8 cellular contexts compared by ENCODE assay signal in genomic region chr1:85199667-85200366, GRCh38. TPM values are rescaled to one million over a fixed set of nuclear protein-coding genes. Genes with fewer than 3 reads are reported as not detected.
DNase-seq lines count a peak whose midpoint lies in the region; ATAC-seq and TF ChIP-seq lines count a peak whose summit lies in the region.

No MANE protein-coding gene starts in this region.

- H3K27me3 ChIP-seq in tibial artery, result no peaks in the 10 kb centered on the region

- H3K4me3 ChIP-seq in tibial artery, result peak overlapping the region; percentile 70 to 92

- peak overlapping the region; percentile 96 for H3K27ac ChIP-seq in tibial artery

- no peak for TF ChIP-seq CTCF in tibial artery (IDR thresholded peaks at IDR 0.05)

- no peaks in the 10 kb centered on the region for H3K9me3 Mint-ChIP-seq in activated T-cell treated with anti-CD3 and anti-CD28 coated beads, Interleukin-2, amount 50 U/mL, for 24 hours
- H3K9me3 Mint-ChIP-seq in activated T-helper 1 cell treated with anti-CD3 and anti-CD28 coated beads, Interleukin-12 subunit alpha, Interleukin-12 subunit beta, Interleukin-2, Interleukin-4 antibody, amounts not matched to agents 30 ng/mL and 10 ng/mL and 1 ng/mL, durations not matched to agents 14 hours and 24 hours and 36 hours, result no peaks in the 10 kb centered on the region

- peaks cover 0 to 55% (median 7%) of the 10 kb centered on the region in 4 donors for H3K4me1 ChIP-seq in tibial artery

- no peaks in the 10 kb centered on the region for H3K36me3 ChIP-seq in tibial artery

- no peak for DNase-seq in activated T-cell treated with anti-CD3 and anti-CD28 coated beads, Interleukin-2, amount 50 U/mL, for 24 hours
- no peak for DNase-seq in activated T-cell treated with anti-CD3 and anti-CD28 coated beads, Interleukin-2, amount 50 U/mL, for 48 hours
- no peak for DNase-seq in activated T-helper 1 cell treated with anti-CD3 and anti-CD28 coated beads, Interleukin-12 subunit alpha, Interleukin-12 subunit beta, Interleukin-2, Interleukin-4 antibody, amounts not matched to agents 30 ng/mL and 10 ng/mL and 1 ng/mL, durations not matched to agents 14 hours and 24 hours and 36 hours (ENCODE audit: low spot score)
- peak; percentile 35 for DNase-seq in kidney tubule cell (ENCODE audit: low spot score)
- no peak for DNase-seq in tibial artery
- DNase-seq in iPS-NIHi11 (ENCODE audit: low spot score), result no peak
- DNase-seq in LoVo (ENCODE audit: low spot score), result no peak

- peak overlapping the region; percentile 55 for H3K27ac Mint-ChIP-seq in activated T-cell treated with anti-CD3 and anti-CD28 coated beads, Interleukin-2, amount 50 U/mL, for 24 hours
- H3K27ac Mint-ChIP-seq in activated T-helper 1 cell treated with anti-CD3 and anti-CD28 coated beads, Interleukin-12 subunit alpha, Interleukin-12 subunit beta, Interleukin-2, Interleukin-4 antibody, amounts not matched to agents 30 ng/mL and 10 ng/mL and 1 ng/mL, durations not matched to agents 14 hours and 24 hours and 36 hours, result peak overlapping the region; percentile 42

- peak overlapping the region; percentile 86 for H3K4me3 Mint-ChIP-seq in activated T-cell treated with anti-CD3 and anti-CD28 coated beads, Interleukin-2, amount 50 U/mL, for 24 hours
- H3K4me3 Mint-ChIP-seq in activated T-helper 1 cell treated with anti-CD3 and anti-CD28 coated beads, Interleukin-12 subunit alpha, Interleukin-12 subunit beta, Interleukin-2, Interleukin-4 antibody, amounts not matched to agents 30 ng/mL and 10 ng/mL and 1 ng/mL, durations not matched to agents 14 hours and 24 hours and 36 hours, result peak overlapping the region; percentile 78

- no peaks in the 10 kb centered on the region for H3K9me3 ChIP-seq in tibial artery

- ATAC-seq in activated CD4-positive, CD25-positive, alpha-beta regulatory T cell treated with anti-CD3 and anti-CD28 coated beads, Interleukin-2, amount 50 U/mL, for 24 hours, result no peak

- peaks cover 10% of the 10 kb centered on the region for H3K27me3 Mint-ChIP-seq in activated T-cell treated with anti-CD3 and anti-CD28 coated beads, Interleukin-2, amount 50 U/mL, for 24 hours
- peaks cover 37% of the 10 kb centered on the region for H3K27me3 Mint-ChIP-seq in activated T-helper 1 cell treated with anti-CD3 and anti-CD28 coated beads, Interleukin-12 subunit alpha, Interleukin-12 subunit beta, Interleukin-2, Interleukin-4 antibody, amounts not matched to agents 30 ng/mL and 10 ng/mL and 1 ng/mL, durations not matched to agents 14 hours and 24 hours and 36 hours (ENCODE audit: insufficient read depth)

- H3K4me1 Mint-ChIP-seq in activated T-cell treated with anti-CD3 and anti-CD28 coated beads, Interleukin-2, amount 50 U/mL, for 24 hours (ENCODE audit: low read depth), result peaks cover 39% of the 10 kb centered on the region
- peaks cover 18% of the 10 kb centered on the region for H3K4me1 Mint-ChIP-seq in activated T-helper 1 cell treated with anti-CD3 and anti-CD28 coated beads, Interleukin-12 subunit alpha, Interleukin-12 subunit beta, Interleukin-2, Interleukin-4 antibody, amounts not matched to agents 30 ng/mL and 10 ng/mL and 1 ng/mL, durations not matched to agents 14 hours and 24 hours and 36 hours (ENCODE audit: low read depth)

- intact Hi-C loops in activated T-helper 1 cell treated with anti-CD3 and anti-CD28 coated beads, Interleukin-12 subunit alpha, Interleukin-12 subunit beta, Interleukin-2, Interleukin-4 antibody, amounts not matched to agents 30 ng/mL and 10 ng/mL and 1 ng/mL, durations not matched to agents 14 hours and 24 hours and 36 hours (cut with micrococcal nuclease), result loop anchor here (2.0 to 5.0 kb wide), 4 partner anchors 91 to 255 kb away; partner anchors contain the start of gene MCOLN3
- intact Hi-C loops in tibial artery (cut with DNase I; ENCODE audit: low total_unique reads), result loop anchor here (5.0 kb wide), 1 partner anchor 57 kb away; the partner anchor contains the start of gene C1orf52

- peaks cover 11% of the 10 kb centered on the region for H3K36me3 Mint-ChIP-seq in activated T-cell treated with anti-CD3 and anti-CD28 coated beads, Interleukin-2, amount 50 U/mL, for 24 hours (ENCODE audit: low read depth)
- peaks cover 5% of the 10 kb centered on the region for H3K36me3 Mint-ChIP-seq in activated T-helper 1 cell treated with anti-CD3 and anti-CD28 coated beads, Interleukin-12 subunit alpha, Interleukin-12 subunit beta, Interleukin-2, Interleukin-4 antibody, amounts not matched to agents 30 ng/mL and 10 ng/mL and 1 ng/mL, durations not matched to agents 14 hours and 24 hours and 36 hours (ENCODE audit: low read depth)

RNA-seq across cellular contexts. Expression of gene SYDE2, which starts 1.0 kb away (rescaled TPM):
- 0.76 and 0.83 TPM in 2 replicates for total RNA-seq in activated T-helper 1 cell treated with anti-CD3 and anti-CD28 coated beads, Interleukin-12 subunit alpha, Interleukin-12 subunit beta, Interleukin-2, Interleukin-4 antibody, amounts not matched to agents 30 ng/mL and 10 ng/mL and 1 ng/mL, durations not matched to agents 14 hours and 24 hours and 36 hours

RNA-seq across cellular contexts. Expression of gene C1orf52, which starts 59.6 kb away (rescaled TPM):
- 30.9 and 31.6 TPM in 2 replicates for total RNA-seq in activated T-helper 1 cell treated with anti-CD3 and anti-CD28 coated beads, Interleukin-12 subunit alpha, Interleukin-12 subunit beta, Interleukin-2, Interleukin-4 antibody, amounts not matched to agents 30 ng/mL and 10 ng/mL and 1 ng/mL, durations not matched to agents 14 hours and 24 hours and 36 hours
